In the genomic region with DNA sequence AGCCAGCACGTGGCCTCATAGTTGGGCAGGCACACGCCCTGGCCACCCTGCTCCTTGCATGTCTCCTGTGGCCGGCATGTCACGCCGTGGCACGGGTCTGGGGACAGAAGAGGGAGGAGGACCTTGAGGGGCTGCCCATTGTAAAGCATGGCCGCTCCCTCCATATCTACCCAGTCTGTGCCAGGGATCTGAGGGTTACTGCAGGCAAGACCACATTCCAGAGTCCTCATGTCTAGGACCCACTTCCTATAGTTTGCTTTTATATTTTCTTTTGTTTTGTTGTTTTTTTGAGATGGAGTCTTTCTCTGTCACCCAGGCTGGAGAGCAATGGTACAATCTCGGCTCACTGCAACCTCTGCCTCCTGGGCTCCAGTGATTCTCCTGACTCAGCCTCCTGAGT, we compare ENCODE assay signal across 4 cellular contexts. TPM values are rescaled to one million over a fixed set of nuclear protein-coding genes. Genes with fewer than 3 reads are reported as not detected.
DNase-seq lines count a peak whose midpoint lies in the region.
"Not testable (repeated sequence)": the region's sequence is repeated elsewhere in the genome, so short reads cannot be mapped to it uniquely, and the experiment has no call there.

No MANE protein-coding gene starts in this region.

- H3K36me3 ChIP-seq in BLaER1 treated with 17β-estradiol and CSF1 and Interleukin-3, amounts not matched to agents 10 nM and 100 nM = peaks cover 0 to 41% (median 0%) of the 10 kb centered on the region in 11 experiments; a peak in 4 of 22 replicates

- peak; percentile 25 for DNase-seq in activated effector memory CD4-positive, alpha-beta T cell treated with anti-CD3 and anti-CD28 coated beads, Interleukin-2, amount 50 U/mL, for 16 hours
- DNase-seq in cardiac septum (ENCODE audit: low spot score) (peak; percentile 71), mesenteric fat pad (ENCODE audit: low spot score) (peak; percentile 53)

- not testable (repeated sequence) for H3K27me3 ChIP-seq in BLaER1 treated with 17β-estradiol and CSF1 and Interleukin-3, amounts not matched to agents 10 nM and 100 nM

- intact Hi-C loops in cardiac septum (cut with DNase I) = not testable (repeated sequence)

- peak overlapping the region in 7 of 11 experiments; percentile 5 to 56 (median 46); a peak in 12 of 22 replicates for H3K4me2 ChIP-seq in BLaER1 treated with 17β-estradiol and CSF1 and Interleukin-3, amounts not matched to agents 10 nM and 100 nM

- H4K20me1 ChIP-seq in BLaER1 treated with 17β-estradiol and CSF1 and Interleukin-3, amounts not matched to agents 10 nM and 100 nM = not testable (repeated sequence)

- H3K9me3 ChIP-seq in BLaER1 treated with 17β-estradiol and CSF1 and Interleukin-3, amounts not matched to agents 10 nM and 100 nM (replicated peaks in 1 of 11) = not testable (repeated sequence)

- H3K9ac ChIP-seq in BLaER1 treated with 17β-estradiol and CSF1 and Interleukin-3, amounts not matched to agents 10 nM and 100 nM = not testable (repeated sequence)

- not testable (repeated sequence) for H3K4me3 ChIP-seq in BLaER1 treated with 17β-estradiol and CSF1 and Interleukin-3, amounts not matched to agents 10 nM and 100 nM

- not testable (repeated sequence) for H3K4me1 ChIP-seq in BLaER1 treated with 17β-estradiol and CSF1 and Interleukin-3, amounts not matched to agents 10 nM and 100 nM

- H3K27ac ChIP-seq in BLaER1 treated with 17β-estradiol and CSF1 and Interleukin-3, amounts not matched to agents 10 nM and 100 nM = not testable (repeated sequence)

RNA-seq across cellular contexts. Expression of a gene that starts 33.6 kb away (rescaled TPM):
- total RNA-seq in cardiac septum (64.8 TPM), mesenteric fat pad (121 TPM)

RNA-seq across cellular contexts. Expression of a gene that starts 45.8 kb away (rescaled TPM):
- total RNA-seq in cardiac septum (31.2 TPM), mesenteric fat pad (8.8 TPM)

RNA-seq across cellular contexts. Expression of a gene that starts 54.6 kb away (rescaled TPM):
- total RNA-seq in cardiac septum = 14.2 TPM
- total RNA-seq in mesenteric fat pad = 108 TPM
